Comparison of ENCODE assay signal across 8 cellular contexts in the genomic region with DNA sequence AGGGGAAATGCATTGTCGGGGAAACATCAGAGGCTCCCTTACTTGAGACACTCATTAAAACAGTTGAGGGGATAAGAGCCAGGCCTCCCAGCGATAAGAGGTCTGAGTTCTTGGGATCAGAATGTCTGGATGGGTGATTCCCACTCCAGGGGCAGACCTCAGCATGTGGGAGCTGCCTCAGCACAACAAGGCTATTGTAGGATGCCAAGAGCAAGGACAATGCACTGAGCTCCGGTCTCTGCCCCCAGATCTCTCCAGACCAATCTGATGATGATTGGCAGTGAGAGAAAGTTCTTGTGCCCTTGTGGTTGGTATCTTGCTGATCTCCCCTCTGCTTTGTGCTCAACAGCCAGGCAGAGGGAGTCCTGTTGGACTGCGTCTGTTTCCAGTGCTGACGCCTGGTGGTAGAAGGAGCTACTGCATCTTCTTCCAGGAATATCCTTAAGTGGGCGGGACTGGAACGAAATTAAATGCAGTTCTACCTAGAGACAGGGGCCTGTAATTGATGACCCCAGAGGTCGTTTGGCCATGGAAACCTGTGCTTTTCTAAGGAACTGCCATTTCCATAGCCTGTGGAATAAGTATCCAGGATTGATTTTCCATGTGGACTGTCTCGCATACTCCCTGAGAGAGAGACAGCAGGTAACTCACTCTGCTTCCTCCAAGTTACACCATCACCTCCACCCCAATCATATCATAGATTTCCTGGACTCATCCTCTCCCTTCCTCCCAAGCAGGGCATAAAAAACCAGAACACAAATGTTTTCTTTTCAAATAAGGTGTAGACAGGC. TPM values are rescaled to one million over a fixed set of nuclear protein-coding genes. Genes with fewer than 3 reads are reported as not detected.
A peak's percentile ranks its signal among the peaks of the same experiment; 100 is the strongest.
DNase-seq lines count a peak whose midpoint lies in the region; ATAC-seq and TF ChIP-seq lines count a peak whose summit lies in the region.

No MANE protein-coding gene starts in this region.

- no peaks in the 10 kb centered on the region for H3K36me3 Mint-ChIP-seq in activated naive CD4-positive, alpha-beta T cell treated with anti-CD3 and anti-CD28 coated beads, Interleukin-2, amount 50 U/mL, for 72 hours

- TF ChIP-seq CTCF in Peyer's patch (IDR thresholded peaks at IDR 0.05) (peak; percentile 45 to 82 (median 75)), heart right ventricle (IDR thresholded peaks at IDR 0.05) (peak; percentile 55 to 81 (median 78))

- H3K36me3 ChIP-seq in Peyer's patch, result no peaks in the 10 kb centered on the region
- H3K36me3 ChIP-seq in heart right ventricle, result no peaks in the 10 kb centered on the region

- peak; percentile 76 for DNase-seq in EH (ENCODE audit: low read depth)
- peak in 71 of 76 experiments; percentile 10 to 86 (median 65) for DNase-seq in HUDEP-2 (lab: John Stamatoyannopoulos, UW; ENCODE audit: unreplicated experiment in 76 of 76)
- peak; percentile 55 to 86 (median 63) for DNase-seq in Peyer's patch
- DNase-seq in activated naive CD4-positive, alpha-beta T cell treated with anti-CD3 and anti-CD28 coated beads, Interleukin-2, amount 50 U/mL, for 72 hours (ENCODE audit: low spot score in 2 of 2), result peak in 1 of 2 donors; percentile 66
- DNase-seq in heart right ventricle, result peak; percentile 31 to 69
- peak; percentile 79 for DNase-seq in retina
- no peak for DNase-seq in effector CD4-positive, alpha-beta T cell

- no peak for TF ChIP-seq POLR2A in Peyer's patch (IDR thresholded peaks at IDR 0.05)

- peak; percentile 67 for ATAC-seq in GM21528 (IDR thresholded peaks at IDR 0.05; ENCODE audit: low FRiP score, unreplicated experiment)
- peak; percentile 58 to 83 for ATAC-seq in activated naive CD4-positive, alpha-beta T cell treated with anti-CD3 and anti-CD28 coated beads, Interleukin-2, amount 50 U/mL, for 72 hours
- ATAC-seq in heart right ventricle, result peak; percentile 55 to 85 (median 66)

- H3K4me3 ChIP-seq in Peyer's patch (no peak overlapping the region), heart right ventricle (no peak overlapping the region)

- H3K4me1 ChIP-seq in Peyer's patch, result no peaks in the 10 kb centered on the region
- H3K4me1 ChIP-seq in heart right ventricle, result no peaks in the 10 kb centered on the region

- H3K9me3 Mint-ChIP-seq in activated naive CD4-positive, alpha-beta T cell treated with anti-CD3 and anti-CD28 coated beads, Interleukin-2, amount 50 U/mL, for 72 hours, result no peaks in the 10 kb centered on the region

- intact Hi-C loops in heart right ventricle (cut with DNase I), result loop anchor here in 9 of 10 donors (2.0 to 5.0 kb wide), 2 partner anchors 36 to 37 kb away; no protein-coding TSS in a partner anchor

- 13 to 17% methylated on average over 9 of the region's 9 CpGs for WGBS in heart right ventricle, 2 donors

- H3K27ac Mint-ChIP-seq in activated naive CD4-positive, alpha-beta T cell treated with anti-CD3 and anti-CD28 coated beads, Interleukin-2, amount 50 U/mL, for 72 hours, result no peak overlapping the region

- H3K9me3 ChIP-seq in Peyer's patch (no peaks in the 10 kb centered on the region), heart right ventricle (no peaks in the 10 kb centered on the region)

- no peak overlapping the region for H3K27ac ChIP-seq in Peyer's patch
- H3K27ac ChIP-seq in heart right ventricle, result no peak overlapping the region

- H3K27me3 ChIP-seq in Peyer's patch (no peaks in the 10 kb centered on the region), heart right ventricle (peaks cover 0 to 38% (median 19%) of the 10 kb centered on the region in 7 donors)

RNA-seq across cellular contexts. Expression of gene ACKR1, which starts 6.7 kb away (rescaled TPM):
- 10 to 100 TPM in 3 of 4 donors, 1 to 10 TPM in 1; 5.4 to 51.2 (median 21.5) TPM for total RNA-seq in Peyer's patch
- not detected for total RNA-seq in activated naive CD4-positive, alpha-beta T cell treated with anti-CD3 and anti-CD28 coated beads, Interleukin-2, amount 50 U/mL, for 72 hours
- 10 to 100 TPM in 7 of 10 donors, 1 to 10 TPM in 3; 5.0 to 31.4 (median 11.8) TPM for total RNA-seq in heart right ventricle
- polyA plus RNA-seq in heart right ventricle, result 10 to 100 TPM; 25.9 to 45.6 TPM

RNA-seq across cellular contexts. Expression of gene CADM3, which starts 26.5 kb away (rescaled TPM):
- 10 to 100 TPM in 1 of 4 donors, 1 to 10 TPM in 3; 2.1 to 19.8 (median 8.1) TPM for total RNA-seq in Peyer's patch
- not detected for total RNA-seq in activated naive CD4-positive, alpha-beta T cell treated with anti-CD3 and anti-CD28 coated beads, Interleukin-2, amount 50 U/mL, for 72 hours
- 1 to 10 TPM in 7 of 10 donors, under 1 TPM in 3; 0.81 to 3.6 (median 1.9) TPM for total RNA-seq in heart right ventricle
- 1 to 10 TPM; 2.9 to 4.3 TPM for polyA plus RNA-seq in heart right ventricle

Comparison
In these comparisons a context has a peak if more than half of its experiments do, and no peak if none do; other contexts are left out.
1. RNA of gene ACKR1, which starts 6.7 kb away (total RNA-seq): 5.4 to 51.2 TPM in Peyer's patch and 5.0 to 31.4 TPM in heart right ventricle; not detected in activated naive CD4-positive, alpha-beta T cell treated with anti-CD3 and anti-CD28 coated beads, Interleukin-2, amount 50 U/mL, for 72 hours; every median in the first group is over 4 times any median in the second.
2. Peak in every context shown above with its lines, with median percentiles within 50 percentile points of each other: ATAC-seq.